22 cellular contexts compared by ENCODE assay signal in the genomic region with DNA sequence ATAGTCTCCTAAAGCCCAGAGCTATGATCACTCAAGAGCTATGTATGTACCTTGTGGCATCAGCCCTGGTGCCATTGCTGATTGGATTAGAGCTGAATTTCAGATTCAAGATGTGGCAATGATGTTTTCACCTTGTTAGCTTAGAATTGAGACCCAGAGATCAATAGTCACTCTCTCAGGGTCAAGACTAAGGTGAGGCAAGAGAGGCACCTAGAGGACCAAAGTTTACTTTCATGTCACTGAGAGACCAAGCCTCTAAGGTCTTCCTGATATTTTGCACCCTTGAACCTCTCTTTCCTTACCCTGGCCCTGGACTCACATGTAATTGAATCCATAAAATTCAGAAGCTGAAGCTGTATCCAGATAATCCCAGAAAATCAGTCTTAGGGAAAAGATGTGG. TPM values are rescaled to one million over a fixed set of nuclear protein-coding genes. Genes with fewer than 3 reads are reported as not detected.
A peak's percentile ranks its signal among the peaks of the same experiment; 100 is the strongest.
DNase-seq lines count a peak whose midpoint lies in the region; ATAC-seq, FAIRE-seq and TF ChIP-seq lines count a peak whose summit lies in the region.
"Had no signal": no experiment of that assay in that cellular context is flagged by ENCODE, and none has a peak within 500 bp of the region (broad histone marks: within the 10 kb centered on the region; RNA-seq: fewer than 3 reads in every experiment).

No MANE protein-coding gene starts in this region.

- H3K4me2 ChIP-seq in HepG2 (ENCODE audit: low read depth, low read length) (no peak overlapping the region), Karpas-422 (ENCODE audit: low read depth, low read length, poor library complexity, severe bottlenecking) (no peak overlapping the region)
- H3K4me2 ChIP-seq: BLaER1 treated with 17β-estradiol and CSF1 and Interleukin-3, amounts not matched to agents 10 nM and 100 nM had no signal

- DNase-seq in left lobe of liver (ENCODE audit: low spot score) (no peak), HepG2 (ENCODE audit: low spot score) (no peak), right lobe of liver (no peak), dedifferentiated amniotic fluid mesenchymal stem cell (ENCODE audit: extremely low spot score) (no peak), Karpas-422 (no peak)
- DNase-seq: 8988T; Caco-2; Calu3; CD4-positive, alpha-beta T cell; CD8-positive, alpha-beta T cell; DMS79 treated with DMSO at 0.1 percent for 48 hours; GF-D8 had no signal

- H3K4me3 ChIP-seq in HepG2 (replicated peaks in 1 of 3; ENCODE audit: insufficient read depth in 1 of 3, low read depth in 2 of 3, low read length in 3 of 3) (no peak overlapping the region), right lobe of liver (no peak overlapping the region), Karpas-422 (ENCODE audit: low read length) (no peak overlapping the region)
- H3K4me3 ChIP-seq: BLaER1 treated with 17β-estradiol and CSF1 and Interleukin-3, amounts not matched to agents 10 nM and 100 nM had no signal

- H3K4me1 ChIP-seq in HepG2 (ENCODE audit: insufficient read depth, low read length) (peaks cover 4% of the 10 kb centered on the region; the same call in 1 of the 2 replicates), right lobe of liver (peaks cover 0 to 10% (median 4%) of the 10 kb centered on the region in 4 donors), Karpas-422 (ENCODE audit: low read length) (no peaks in the 10 kb centered on the region)
- H3K4me1 ChIP-seq: BLaER1 treated with 17β-estradiol and CSF1 and Interleukin-3, amounts not matched to agents 10 nM and 100 nM; Caco-2 had no signal

- H3K9me2 ChIP-seq in Karpas-422 (replicated peaks; ENCODE audit: insufficient read depth, low read length) = no peaks in the 10 kb centered on the region

- TF ChIP-seq RAD21 in HepG2 (CRISPR knock-in tag; IDR thresholded peaks at IDR 0.05) = no peak

- H3K79me2 ChIP-seq in HepG2 (ENCODE audit: insufficient read depth, low read length) (no peaks in the 10 kb centered on the region), Karpas-422 (ENCODE audit: low read length) (no peaks in the 10 kb centered on the region)

- H3K9me3 ChIP-seq in HepG2 (ENCODE audit: low read length) (no peaks in the 10 kb centered on the region), right lobe of liver (no peaks in the 10 kb centered on the region), Karpas-422 (ENCODE audit: low read length) (no peaks in the 10 kb centered on the region)
- H3K9me3 ChIP-seq: Caco-2 had no signal

- CTCF ChIA-PET in HepG2 (lab: Yijun Ruan, JAX; ENCODE audit: low intra/inter-chr PET ratio, low total read pairs) = no interaction called here

- TF ChIP-seq EP300 in HepG2 (IDR thresholded peaks at IDR 0.05; ENCODE audit: low read depth in 2 of 2, low read length in 2 of 2) = 0 out of 4 replicates have a peak, but pooled peaks of 1 of the 2 experiments have one; percentile 12
- no peak for TF ChIP-seq EP300 in HepG2 (CRISPR knock-in tag; IDR thresholded peaks at IDR 0.05; ENCODE audit: borderline replicate concordance)

- no peaks in the 10 kb centered on the region for H4K20me1 ChIP-seq in HepG2 (ENCODE audit: insufficient read depth, low read length)
- no peaks in the 10 kb centered on the region for H4K20me1 ChIP-seq in Karpas-422 (ENCODE audit: insufficient read depth, low read depth, low read length)
- H4K20me1 ChIP-seq: BLaER1 treated with 17β-estradiol and CSF1 and Interleukin-3, amounts not matched to agents 10 nM and 100 nM had no signal

- in situ Hi-C loops in HepG2 (cut with HindIII; ENCODE audit: extremely low pct_ligation_motif_present, low pct_unique_long_range_greater_than_20kb) = no loop called here

- H3K27me3 ChIP-seq in HepG2 (ENCODE audit: control insufficient read depth in 1 of 2, insufficient read depth in 2 of 2, low read length in 2 of 2) = no peaks in the 10 kb centered on the region
- H3K27me3 ChIP-seq in right lobe of liver = no peaks in the 10 kb centered on the region
- H3K27me3 ChIP-seq in Karpas-422 (ENCODE audit: low read length) = no peaks in the 10 kb centered on the region
- H3K27me3 ChIP-seq: BLaER1 treated with 17β-estradiol and CSF1 and Interleukin-3, amounts not matched to agents 10 nM and 100 nM had no signal

- TF ChIP-seq CTCF in HepG2 (CRISPR knock-in tag; IDR thresholded peaks at IDR 0.05) = 0 out of 2 replicates have a peak, but pooled peaks have one; percentile 24
- TF ChIP-seq CTCF in right lobe of liver (IDR thresholded peaks at IDR 0.05) = peak in 1 of 4 donors; percentile 15

- intact Hi-C loops in HepG2 (cut with micrococcal nuclease; ENCODE audit: unreplicated experiment) (no loop called here), right lobe of liver (cut with DNase I) (no loop called here)

- POLR2A ChIA-PET in HepG2 (lab: Yijun Ruan, JAX) = interaction anchor here (1.0 kb wide), 1 partner anchor 18 kb away, joined by 7 read pairs; no protein-coding TSS in a partner anchor

- H3K9ac ChIP-seq in HepG2 (ENCODE audit: insufficient read depth, low read depth, low read length) = no peak overlapping the region
- no peak overlapping the region for H3K9ac ChIP-seq in Karpas-422 (ENCODE audit: low read length)
- H3K9ac ChIP-seq: BLaER1 treated with 17β-estradiol and CSF1 and Interleukin-3, amounts not matched to agents 10 nM and 100 nM had no signal

- no peaks in the 10 kb centered on the region for H3K36me3 ChIP-seq in HepG2 (replicated peaks in 1 of 2; ENCODE audit: control insufficient read depth in 1 of 2, insufficient read depth in 2 of 2, low read length in 2 of 2)
- H3K36me3 ChIP-seq in right lobe of liver = no peaks in the 10 kb centered on the region
- no peaks in the 10 kb centered on the region for H3K36me3 ChIP-seq in Karpas-422 (ENCODE audit: insufficient read depth, low read length)
- H3K36me3 ChIP-seq: BLaER1 treated with 17β-estradiol and CSF1 and Interleukin-3, amounts not matched to agents 10 nM and 100 nM had no signal

- FAIRE-seq in HepG2 (lab: Jason Lieb, UNC) = no peak
- FAIRE-seq: A204.1, D721Med, G401.6, GM12891, GM19239 had no signal

- peak; percentile 35 for ATAC-seq in left lobe of liver
- ATAC-seq in HepG2 = no peak
- ATAC-seq in right lobe of liver = peak in 3 of 4 donors; percentile 35 to 74 (median 36)
- no peak for ATAC-seq in GM19452 (IDR thresholded peaks at IDR 0.05; ENCODE audit: unreplicated experiment)
- ATAC-seq: CD8-positive, alpha-beta T cell had no signal

- H2AFZ ChIP-seq in HepG2 (ENCODE audit: low read length) (no peak overlapping the region), Karpas-422 (ENCODE audit: low read length) (no peak overlapping the region)

- no TSS peak for BruUV-seq in HepG2 (replicated peaks; lab: Mats Ljungman, UMichigan)

- no peak overlapping the region for H3K27ac ChIP-seq in HepG2 (ENCODE audit: extremely low read length, insufficient read depth, low read length)
- H3K27ac ChIP-seq in right lobe of liver = peak overlapping the region in 1 of 3 donors; percentile 39
- no peak overlapping the region for H3K27ac ChIP-seq in Karpas-422 (ENCODE audit: low read length)
- H3K27ac ChIP-seq: BLaER1 treated with 17β-estradiol and CSF1 and Interleukin-3, amounts not matched to agents 10 nM and 100 nM; C4-2B had no signal

- no peak for TF ChIP-seq POLR2A in HepG2 (IDR thresholded peaks at IDR 0.05; ENCODE audit: insufficient read depth in 1 of 2, low read depth in 2 of 2, low read length in 2 of 2)
- TF ChIP-seq POLR2A in right lobe of liver (IDR thresholded peaks at IDR 0.05) = no peak

RNA-seq across cellular contexts. Expression of a gene that starts 42.8 kb away (rescaled TPM):
- total RNA-seq in left lobe of liver (459 TPM), HepG2 (2016; rRNA removed; fragmentation: Illumina TruSeq; extraction: Trizol) (0.71 and 1.0 TPM in 2 replicates), right lobe of liver (100 to 1,000 TPM; 223 to 648 (median 507) TPM)
- total RNA-seq in HepG2 (2016; cell fraction: cytosol; rRNA removed; fragmentation: Illumina TruSeq; extraction: Trizol; ENCODE audit: low read depth) = 0.20 and 0.26 TPM in 2 replicates
- 0.45 and 0.77 TPM in 2 replicates for total RNA-seq in HepG2 (2016; cell fraction: insoluble cytoplasmic fraction; rRNA removed; fragmentation: Illumina TruSeq; extraction: Trizol)
- total RNA-seq in HepG2 (2016; cell fraction: membrane; rRNA removed; fragmentation: Illumina TruSeq; extraction: Trizol) = 0.34 and 0.56 TPM in 2 replicates
- total RNA-seq in HepG2 (2016; cell fraction: nucleus; rRNA removed; fragmentation: Illumina TruSeq; extraction: Trizol) = 0.78 and 0.97 TPM in 2 replicates
- 7.9 and 11.2 TPM in 2 replicates for polyA plus RNA-seq in HepG2 (2011; rRNA removed)
- polyA plus RNA-seq in HepG2 (2011; cell fraction: cytosol; rRNA removed) = 3.9 and 10.6 TPM in 2 replicates
- polyA plus RNA-seq in HepG2 (2011; cell fraction: nucleus; rRNA removed) = 4.2 and 7.6 TPM in 2 replicates
- polyA plus RNA-seq in HepG2 (2012) = 26.8 and 34.2 TPM in 2 replicates
- polyA plus RNA-seq in HepG2 (2016; cell fraction: cytosol; fragmentation: Illumina TruSeq; extraction: Trizol; ENCODE audit: low read depth) = 0.07 and 0.18 TPM in 2 replicates
- 0.80 and 0.87 TPM in 2 replicates for polyA plus RNA-seq in HepG2 (2016; cell fraction: insoluble cytoplasmic fraction; fragmentation: Illumina TruSeq; extraction: Trizol; ENCODE audit: low read depth)
- 0.22 and 0.24 TPM in 2 replicates for polyA plus RNA-seq in HepG2 (2016; cell fraction: membrane; fragmentation: Illumina TruSeq; extraction: Trizol; ENCODE audit: low read depth)
- polyA plus RNA-seq in HepG2 (2016; cell fraction: nucleus; fragmentation: Illumina TruSeq; extraction: Trizol; ENCODE audit: insufficient read depth, low read depth) = 1.4 and 1.7 TPM in 2 replicates
- 0.05 and 7.3 TPM in 2 replicates for polyA minus RNA-seq in HepG2 (2011; rRNA and poly(A)+ RNA removed; ENCODE audit: low replicate concordance)
- 5.0 and 10.0 TPM in 2 replicates for polyA minus RNA-seq in HepG2 (2011; cell fraction: cytosol; rRNA and poly(A)+ RNA removed)
- polyA minus RNA-seq in HepG2 (2011; cell fraction: nucleus; rRNA and poly(A)+ RNA removed) = 7.6 and 12.8 TPM in 2 replicates
- 0.19 TPM in 1 of 2 replicates, not detected in the other for total RNA-seq in Karpas-422 (2014; rRNA removed; shearing (Covaris generic); ENCODE audit: low replicate concordance)
- total RNA-seq: B cell; CD4-positive, alpha-beta T cell; CD8-positive, alpha-beta T cell had no signal
- polyA plus RNA-seq: BJ had no signal

RNA-seq across cellular contexts. Expression of a gene that starts 56.5 kb away (rescaled TPM):
- total RNA-seq in left lobe of liver = 5.1 TPM
- 70.0 and 107 TPM in 2 replicates for total RNA-seq in HepG2 (2016; rRNA removed; fragmentation: Illumina TruSeq; extraction: Trizol)
- 21.0 and 24.1 TPM in 2 replicates for total RNA-seq in HepG2 (2016; cell fraction: cytosol; rRNA removed; fragmentation: Illumina TruSeq; extraction: Trizol; ENCODE audit: low read depth)
- 68.9 and 116 TPM in 2 replicates for total RNA-seq in HepG2 (2016; cell fraction: insoluble cytoplasmic fraction; rRNA removed; fragmentation: Illumina TruSeq; extraction: Trizol)
- total RNA-seq in HepG2 (2016; cell fraction: membrane; rRNA removed; fragmentation: Illumina TruSeq; extraction: Trizol) = 28.1 and 35.5 TPM in 2 replicates
- total RNA-seq in HepG2 (2016; cell fraction: nucleus; rRNA removed; fragmentation: Illumina TruSeq; extraction: Trizol) = 39.6 and 40.3 TPM in 2 replicates
- 30.0 and 37.1 TPM in 2 replicates for polyA plus RNA-seq in HepG2 (2011; rRNA removed)
- polyA plus RNA-seq in HepG2 (2011; cell fraction: cytosol; rRNA removed) = 12.7 and 22.1 TPM in 2 replicates
- polyA plus RNA-seq in HepG2 (2011; cell fraction: nucleus; rRNA removed) = 6.3 and 8.8 TPM in 2 replicates
- 35.5 and 51.6 TPM in 2 replicates for polyA plus RNA-seq in HepG2 (2012)
- polyA plus RNA-seq in HepG2 (2016; cell fraction: cytosol; fragmentation: Illumina TruSeq; extraction: Trizol; ENCODE audit: low read depth) = 9.9 and 11.7 TPM in 2 replicates
- polyA plus RNA-seq in HepG2 (2016; cell fraction: insoluble cytoplasmic fraction; fragmentation: Illumina TruSeq; extraction: Trizol; ENCODE audit: low read depth) = 93.2 and 105 TPM in 2 replicates
- polyA plus RNA-seq in HepG2 (2016; cell fraction: membrane; fragmentation: Illumina TruSeq; extraction: Trizol; ENCODE audit: low read depth) = 17.3 and 19.1 TPM in 2 replicates
- polyA plus RNA-seq in HepG2 (2016; cell fraction: nucleus; fragmentation: Illumina TruSeq; extraction: Trizol; ENCODE audit: insufficient read depth, low read depth) = 41.9 and 44.2 TPM in 2 replicates
- polyA minus RNA-seq in HepG2 (2011; rRNA and poly(A)+ RNA removed; ENCODE audit: low replicate concordance) = 2.7 and 4.1 TPM in 2 replicates
- 6.6 and 7.6 TPM in 2 replicates for polyA minus RNA-seq in HepG2 (2011; cell fraction: cytosol; rRNA and poly(A)+ RNA removed)
- 36.7 and 38.1 TPM in 2 replicates for polyA minus RNA-seq in HepG2 (2011; cell fraction: nucleus; rRNA and poly(A)+ RNA removed)
- total RNA-seq in right lobe of liver = 1 to 10 TPM; 4.6 to 8.7 (median 6.7) TPM
- 8.2 and 16.3 TPM in 2 replicates for total RNA-seq in Karpas-422 (2014; rRNA removed; shearing (Covaris generic); ENCODE audit: low replicate concordance)

RNA-seq across cellular contexts. Expression of a gene that starts 56.7 kb away (rescaled TPM):
- total RNA-seq in left lobe of liver (8.3 TPM), HepG2 (2016; rRNA removed; fragmentation: Illumina TruSeq; extraction: Trizol) (50.0 and 65.4 TPM in 2 replicates), right lobe of liver (1 to 10 TPM; 5.7 to 9.7 (median 8.2) TPM)
- 8.6 and 10.3 TPM in 2 replicates for total RNA-seq in HepG2 (2016; cell fraction: cytosol; rRNA removed; fragmentation: Illumina TruSeq; extraction: Trizol; ENCODE audit: low read depth)
- total RNA-seq in HepG2 (2016; cell fraction: insoluble cytoplasmic fraction; rRNA removed; fragmentation: Illumina TruSeq; extraction: Trizol) = 48.2 and 65.9 TPM in 2 replicates
- total RNA-seq in HepG2 (2016; cell fraction: membrane; rRNA removed; fragmentation: Illumina TruSeq; extraction: Trizol) = 33.1 and 39.4 TPM in 2 replicates
- 46.2 and 50.3 TPM in 2 replicates for total RNA-seq in HepG2 (2016; cell fraction: nucleus; rRNA removed; fragmentation: Illumina TruSeq; extraction: Trizol)
- 7.9 and 8.4 TPM in 2 replicates for polyA plus RNA-seq in HepG2 (2011; rRNA removed)
- polyA plus RNA-seq in HepG2 (2011; cell fraction: cytosol; rRNA removed) = 2.8 and 5.5 TPM in 2 replicates
- polyA plus RNA-seq in HepG2 (2011; cell fraction: nucleus; rRNA removed) = 11.7 and 16.1 TPM in 2 replicates
- polyA plus RNA-seq in HepG2 (2012) = 23.9 and 31.6 TPM in 2 replicates
- 3.4 and 3.7 TPM in 2 replicates for polyA plus RNA-seq in HepG2 (2016; cell fraction: cytosol; fragmentation: Illumina TruSeq; extraction: Trizol; ENCODE audit: low read depth)
- polyA plus RNA-seq in HepG2 (2016; cell fraction: insoluble cytoplasmic fraction; fragmentation: Illumina TruSeq; extraction: Trizol; ENCODE audit: low read depth) = 40.8 and 42.4 TPM in 2 replicates
- polyA plus RNA-seq in HepG2 (2016; cell fraction: membrane; fragmentation: Illumina TruSeq; extraction: Trizol; ENCODE audit: low read depth) = 12.9 and 13.9 TPM in 2 replicates
- 52.8 and 60.4 TPM in 2 replicates for polyA plus RNA-seq in HepG2 (2016; cell fraction: nucleus; fragmentation: Illumina TruSeq; extraction: Trizol; ENCODE audit: insufficient read depth, low read depth)
- 2.2 and 6.6 TPM in 2 replicates for polyA minus RNA-seq in HepG2 (2011; rRNA and poly(A)+ RNA removed; ENCODE audit: low replicate concordance)
- 10.9 and 12.4 TPM in 2 replicates for polyA minus RNA-seq in HepG2 (2011; cell fraction: cytosol; rRNA and poly(A)+ RNA removed)
- 77.9 and 116 TPM in 2 replicates for polyA minus RNA-seq in HepG2 (2011; cell fraction: nucleus; rRNA and poly(A)+ RNA removed)
- 15.3 and 15.5 TPM in 2 replicates for total RNA-seq in Karpas-422 (2014; rRNA removed; shearing (Covaris generic); ENCODE audit: low replicate concordance)

Comparison
In these comparisons a context has a peak if more than half of its experiments do, and no peak if none do; other contexts are left out.
1. ATAC-seq: peak in left lobe of liver (single experiment) and right lobe of liver (3 of 4); none in HepG2 (single experiment) and GM19452 (single experiment).
2. RNA of a gene that starts 42.8 kb away (total RNA-seq): 223 to 648 TPM in right lobe of liver and 459 TPM in left lobe of liver (single experiment); 0.20 to 1.0 TPM in HepG2 and 0.19 TPM in Karpas-422; every median in the first group is over 100 times any median in the second.